ENCODE assay signal across 8 cellular contexts in the genomic region with DNA sequence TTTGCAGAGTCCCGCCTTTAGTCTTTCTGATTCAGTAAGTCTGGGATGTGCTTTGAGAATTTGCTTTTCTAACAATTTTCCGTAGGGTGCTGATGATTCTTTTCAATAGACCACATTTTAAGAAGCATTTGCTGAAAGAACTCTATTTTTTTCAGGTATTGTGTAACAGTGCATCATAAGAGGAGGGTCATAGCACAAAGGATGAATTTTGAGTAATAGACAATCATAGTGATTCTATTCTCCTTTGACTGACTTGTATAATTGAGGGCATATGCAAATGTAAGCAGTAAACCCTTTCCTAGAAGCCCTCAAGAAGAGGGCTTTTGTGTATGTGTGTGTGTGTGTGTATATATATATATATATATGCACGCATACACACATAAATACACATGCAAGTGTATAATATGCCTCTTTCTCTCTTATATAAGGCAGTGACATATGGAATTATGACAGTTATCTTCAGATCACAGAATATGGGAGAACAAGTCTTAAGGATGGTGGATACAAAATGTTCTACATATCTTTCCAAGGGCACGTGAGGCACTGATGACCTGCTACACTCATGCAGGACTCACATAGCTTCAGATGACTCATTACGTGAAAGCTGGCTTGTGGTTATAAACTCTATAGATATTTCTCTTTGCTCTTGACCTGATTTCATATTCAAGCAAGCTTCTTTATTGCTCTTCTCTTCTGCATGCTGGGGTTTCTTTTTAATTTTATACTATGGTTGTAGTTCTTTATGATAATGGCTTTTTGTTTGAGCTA. TPM values are rescaled to one million over a fixed set of nuclear protein-coding genes. Genes with fewer than 3 reads are reported as not detected.
DNase-seq lines count a peak whose midpoint lies in the region; ATAC-seq and FAIRE-seq lines count a peak whose summit lies in the region.

No MANE protein-coding gene starts in this region.

- H3K4me3 Mint-ChIP-seq in activated CD4-positive, alpha-beta memory T cell treated with anti-CD3 and anti-CD28 coated beads, Interleukin-2, amount 10 ng/mL, durations not matched to agents 7 days and 5 days: no peak overlapping the region
- peak overlapping the region; percentile 51 for H3K4me3 Mint-ChIP-seq in natural killer cell treated with Interleukin-12 subunit alpha and Interleukin-12 subunit beta and Interleukin-15 and Interleukin-18, amount 100 ng/mL, for 72 hours

- H3K4me3 ChIP-seq in right cardiac atrium (ENCODE audit: low read length): no peak overlapping the region

- peak overlapping the region; percentile 55 for H3K27ac Mint-ChIP-seq in activated CD4-positive, alpha-beta memory T cell treated with anti-CD3 and anti-CD28 coated beads, Interleukin-2, amount 10 ng/mL, durations not matched to agents 7 days and 5 days
- peak overlapping the region; percentile 50 to 82 for H3K27ac Mint-ChIP-seq in natural killer cell treated with Interleukin-12 subunit alpha and Interleukin-12 subunit beta and Interleukin-15 and Interleukin-18, amount 100 ng/mL, for 72 hours

- WGBS in right cardiac atrium: 85% methylated on average over 5 of the region's 5 CpGs

- H3K27me3 Mint-ChIP-seq in activated CD4-positive, alpha-beta memory T cell treated with anti-CD3 and anti-CD28 coated beads, Interleukin-2, amount 10 ng/mL, durations not matched to agents 7 days and 5 days: peaks cover 7% of the 10 kb centered on the region
- H3K27me3 Mint-ChIP-seq in natural killer cell treated with Interleukin-12 subunit alpha and Interleukin-12 subunit beta and Interleukin-15 and Interleukin-18, amount 100 ng/mL, for 72 hours: no peaks in the 10 kb centered on the region

- H3K27me3 ChIP-seq in right cardiac atrium (ENCODE audit: control insufficient read depth, insufficient read depth): no peaks in the 10 kb centered on the region

- DNase-seq in AG08395 (ENCODE audit: low spot score) (peak; percentile 79), GM19239 (ENCODE audit: insufficient read length, low spot score) (peak; percentile 9), NCI-H1930 (lab: John Stamatoyannopoulos, UW) (no peak), right cardiac atrium (no peak)
- DNase-seq in activated CD4-positive, alpha-beta memory T cell treated with anti-CD3 and anti-CD28 coated beads, Interleukin-2, amount 10 ng/mL, durations not matched to agents 7 days and 5 days: peak; percentile 39
- no peak for DNase-seq in natural killer cell treated with Interleukin-12 subunit alpha and Interleukin-12 subunit beta and Interleukin-15 and Interleukin-18, amount 100 ng/mL, for 72 hours (ENCODE audit: low spot score)
- DNase-seq in effector CD4-positive, alpha-beta T cell: no peak

- no peaks in the 10 kb centered on the region for H3K9me3 ChIP-seq in right cardiac atrium (ENCODE audit: control insufficient read depth, low read length)

- FAIRE-seq in GM19239 (lab: Jason Lieb, UNC): peak; percentile 82

- peak; percentile 91 for ATAC-seq in HG03103 (IDR thresholded peaks at IDR 0.05; ENCODE audit: low read depth, unreplicated experiment)
- ATAC-seq in natural killer cell treated with Interleukin-12 subunit alpha and Interleukin-12 subunit beta and Interleukin-15 and Interleukin-18, amount 100 ng/mL, for 72 hours: peak; percentile 78 to 80
- ATAC-seq in right cardiac atrium: no peak

- CTCF ChIA-PET in activated CD4-positive, alpha-beta memory T cell treated with anti-CD3 and anti-CD28 coated beads, Interleukin-2, amount 10 ng/mL, durations not matched to agents 7 days and 5 days (lab: Charles Lee): interaction anchor here (0.7 kb wide), 2 partner anchors 27 to 108 kb away, joined by 4 to 5 read pairs; no protein-coding TSS in a partner anchor

- intact Hi-C loops in right cardiac atrium (cut with DNase I): no loop called here

- H3K4me1 Mint-ChIP-seq in activated CD4-positive, alpha-beta memory T cell treated with anti-CD3 and anti-CD28 coated beads, Interleukin-2, amount 10 ng/mL, durations not matched to agents 7 days and 5 days: peaks cover 66% of the 10 kb centered on the region
- peaks cover 37 to 55% of the 10 kb centered on the region in 2 donors for H3K4me1 Mint-ChIP-seq in natural killer cell treated with Interleukin-12 subunit alpha and Interleukin-12 subunit beta and Interleukin-15 and Interleukin-18, amount 100 ng/mL, for 72 hours (ENCODE audit: low read depth in 2 of 2)

- H3K27ac ChIP-seq in right cardiac atrium (ENCODE audit: low read length): no peak overlapping the region

- no peaks in the 10 kb centered on the region for H3K9me3 Mint-ChIP-seq in activated CD4-positive, alpha-beta memory T cell treated with anti-CD3 and anti-CD28 coated beads, Interleukin-2, amount 10 ng/mL, durations not matched to agents 7 days and 5 days
- no peaks in the 10 kb centered on the region for H3K9me3 Mint-ChIP-seq in natural killer cell treated with Interleukin-12 subunit alpha and Interleukin-12 subunit beta and Interleukin-15 and Interleukin-18, amount 100 ng/mL, for 72 hours

- H3K36me3 Mint-ChIP-seq in activated CD4-positive, alpha-beta memory T cell treated with anti-CD3 and anti-CD28 coated beads, Interleukin-2, amount 10 ng/mL, durations not matched to agents 7 days and 5 days (ENCODE audit: low read depth): peaks cover 5% of the 10 kb centered on the region
- no peaks in the 10 kb centered on the region for H3K36me3 Mint-ChIP-seq in natural killer cell treated with Interleukin-12 subunit alpha and Interleukin-12 subunit beta and Interleukin-15 and Interleukin-18, amount 100 ng/mL, for 72 hours

- POLR2A ChIA-PET in activated CD4-positive, alpha-beta memory T cell treated with anti-CD3 and anti-CD28 coated beads, Interleukin-2, amount 10 ng/mL, durations not matched to agents 7 days and 5 days (lab: Charles Lee): interaction anchor here (0.6 kb wide), 1 partner anchor 9 kb away, joined by 3 read pairs; no protein-coding TSS in a partner anchor

- H3K4me1 ChIP-seq in right cardiac atrium (ENCODE audit: control insufficient read depth, insufficient read depth, low read length): no peaks in the 10 kb centered on the region

RNA-seq across cellular contexts. Expression of gene PLSCR1, which starts 6.5 kb away (rescaled TPM):
- 100 to 1,000 TPM; 208 to 218 TPM for total RNA-seq in activated CD4-positive, alpha-beta memory T cell treated with anti-CD3 and anti-CD28 coated beads, Interleukin-2, amount 10 ng/mL, durations not matched to agents 7 days and 5 days
- total RNA-seq in natural killer cell treated with Interleukin-12 subunit alpha and Interleukin-12 subunit beta and Interleukin-15 and Interleukin-18, amount 100 ng/mL, for 72 hours: 10 to 100 TPM; 40.7 to 80.2 TPM
- total RNA-seq in right cardiac atrium: 10 to 100 TPM; 29.2 to 66.9 (median 32.8) TPM
- polyA plus RNA-seq in right cardiac atrium: 20.8 TPM

RNA-seq across cellular contexts. Expression of gene PLSCR5, which starts 54.2 kb away (rescaled TPM):
- total RNA-seq in activated CD4-positive, alpha-beta memory T cell treated with anti-CD3 and anti-CD28 coated beads, Interleukin-2, amount 10 ng/mL, durations not matched to agents 7 days and 5 days: not detected
- not detected for total RNA-seq in natural killer cell treated with Interleukin-12 subunit alpha and Interleukin-12 subunit beta and Interleukin-15 and Interleukin-18, amount 100 ng/mL, for 72 hours
- total RNA-seq in right cardiac atrium: not detected
- polyA plus RNA-seq in right cardiac atrium: not detected

Comparison
In these comparisons a context has a peak if more than half of its experiments do, and no peak if none do; other contexts are left out.
1. DNase-seq: peak in AG08395 (single experiment), GM19239 (single experiment) and activated CD4-positive, alpha-beta memory T cell treated with anti-CD3 and anti-CD28 coated beads, Interleukin-2, amount 10 ng/mL, durations not matched to agents 7 days and 5 days (single experiment); none in natural killer cell treated with Interleukin-12 subunit alpha and Interleukin-12 subunit beta and Interleukin-15 and Interleukin-18, amount 100 ng/mL, for 72 hours (single experiment), effector CD4-positive, alpha-beta T cell (single experiment), NCI-H1930 (0 of 2) and right cardiac atrium (0 of 3).
2. ATAC-seq: peak in HG03103 (single experiment) and natural killer cell treated with Interleukin-12 subunit alpha and Interleukin-12 subunit beta and Interleukin-15 and Interleukin-18, amount 100 ng/mL, for 72 hours (2 of 2); none in right cardiac atrium (0 of 2).